Comparison of ENCODE assay signal across 18 cellular contexts in the genomic region with DNA sequence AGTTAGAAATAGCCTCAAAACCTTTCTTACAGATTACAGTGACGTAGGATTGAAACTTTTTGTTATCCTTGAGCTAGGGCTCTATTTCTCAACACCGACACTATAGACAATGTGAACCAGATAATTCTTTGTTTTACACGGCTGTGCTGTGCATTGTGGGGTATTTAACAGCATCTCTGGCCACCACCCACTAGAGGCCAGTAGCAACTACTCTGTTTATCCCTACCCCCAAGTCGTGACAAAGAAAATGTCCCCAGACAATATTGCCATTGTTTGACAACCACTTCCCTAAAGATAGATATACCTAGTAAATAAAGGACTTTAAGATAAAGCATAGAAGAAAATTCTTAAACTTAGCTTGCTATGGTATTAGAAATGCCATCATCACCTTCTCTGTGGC.
DNase-seq lines count a peak whose midpoint lies in the region; ATAC-seq, FAIRE-seq and TF ChIP-seq lines count a peak whose summit lies in the region.
"Had no signal": no experiment of that assay in that cellular context is flagged by ENCODE, and none has a peak within 500 bp of the region (broad histone marks: within the 10 kb centered on the region; RNA-seq: fewer than 3 reads in every experiment).

No MANE protein-coding gene starts in this region.

- H3K4me1 ChIP-seq in K562 (replicated peaks in 1 of 2; ENCODE audit: control insufficient read depth in 2 of 2, insufficient read depth in 2 of 2, low read length in 2 of 2) (peaks cover 0 to 10% of the 10 kb centered on the region in 2 experiments; a peak in 1 of 5 replicates), SJCRH30 (no peaks in the 10 kb centered on the region)
- H3K4me1 ChIP-seq: right atrium auricular region had no signal

- no peaks in the 10 kb centered on the region for H3K9me1 ChIP-seq in K562 (ENCODE audit: control insufficient read depth, insufficient read depth, low read length)

- BruUV-seq in K562 (replicated peaks; lab: Mats Ljungman, UMichigan) = no TSS peak

- peak in 1 of 2 experiments; percentile 42; a peak in 2 of 4 replicates for TF ChIP-seq RAD21 in K562 (CRISPR knock-in tag; conservative IDR thresholded peaks at IDR 0.05 in 1 of 2, IDR thresholded peaks at IDR 0.05 in 1 of 2)

- H4K20me1 ChIP-seq in K562 (replicated peaks; ENCODE audit: control insufficient read depth, insufficient read depth, low read length) = no peaks in the 10 kb centered on the region

- no peak for FAIRE-seq in K562 (lab: Jason Lieb, UNC)
- FAIRE-seq: GM19239 had no signal

- TF ChIP-seq CTCF in K562 (IDR thresholded peaks at IDR 0.05 in 2 of 3, conservative IDR thresholded peaks at IDR 0.05 in 1 of 3; ENCODE audit: insufficient read depth in 2 of 3, low read depth in 1 of 3, low read length in 3 of 3) = peak in 2 of 3 experiments; percentile 22 to 27; a peak in 3 of 6 replicates

- POLR2A ChIA-PET in K562 (lab: Yijun Ruan, JAX) = no interaction called here

- H3K9ac ChIP-seq in K562 (ENCODE audit: insufficient read depth in 1 of 2, low read depth in 2 of 2, low read length in 2 of 2) = no peak overlapping the region

- ATAC-seq in GM18498 (IDR thresholded peaks at IDR 0.05; ENCODE audit: unreplicated experiment) = peak; percentile 61
- ATAC-seq in GM21619 (IDR thresholded peaks at IDR 0.05; ENCODE audit: unreplicated experiment) = peak; percentile 51
- peak; percentile 65 for ATAC-seq in HG02970 (IDR thresholded peaks at IDR 0.05; ENCODE audit: low FRiP score, unreplicated experiment)
- peak; percentile 80 for ATAC-seq in K562
- ATAC-seq: left cardiac atrium had no signal

- no peak overlapping the region for H3K4me3 ChIP-seq in K562
- no peak overlapping the region for H3K4me3 ChIP-seq in SJCRH30
- H3K4me3 ChIP-seq: right atrium auricular region had no signal

- WGBS in K562 (ENCODE audit: insufficient coverage, low coverage, missing lambda C conversion rate) = 44% methylated on average over 4 of the region's 4 CpGs

- H3K4me2 ChIP-seq in K562 (ENCODE audit: insufficient read depth, low read length) = no peak overlapping the region

- no peaks in the 10 kb centered on the region for H3K36me3 ChIP-seq in K562 (ENCODE audit: control insufficient read depth, insufficient read depth, low read length)
- no peaks in the 10 kb centered on the region for H3K36me3 ChIP-seq in SJCRH30
- H3K36me3 ChIP-seq: neutrophil, right atrium auricular region had no signal

- TF ChIP-seq POLR2A in K562 (conservative IDR thresholded peaks at IDR 0.05) = no peak

- CTCF ChIA-PET in K562 (lab: Yijun Ruan, JAX; ENCODE audit: low intra/inter-chr PET ratio) = no interaction called here

- H3K27me3 ChIP-seq in K562 (ENCODE audit: control insufficient read depth in 2 of 2, insufficient read depth in 2 of 2, low read length in 2 of 2) (no peaks in the 10 kb centered on the region), SJCRH30 (no peaks in the 10 kb centered on the region)
- H3K27me3 ChIP-seq: neutrophil, right atrium auricular region had no signal

- peak overlapping the region; percentile 70 for H2AFZ ChIP-seq in K562 (ENCODE audit: low read depth, low read length)

- in situ Hi-C loops in K562 (cut with MboI) = no loop called here

- H3K27ac ChIP-seq in K562 (ENCODE audit: extremely low read depth, low read depth, low read length) (no peak overlapping the region), SJCRH30 (no peak overlapping the region)
- H3K27ac ChIP-seq: neutrophil, right atrium auricular region had no signal

- no peak for TF ChIP-seq EP300 in K562 (IDR thresholded peaks at IDR 0.05; ENCODE audit: low read length)

- H3K9me3 ChIP-seq in K562 (replicated peaks; ENCODE audit: control insufficient read depth, insufficient read depth, low read depth, low read length) (no peaks in the 10 kb centered on the region), SJCRH30 (replicated peaks) (no peaks in the 10 kb centered on the region)
- H3K9me3 ChIP-seq: neutrophil, right atrium auricular region had no signal

- DNase-seq in K562 (ENCODE audit: extremely low read depth in 1 of 4, low spot score in 3 of 4) (peak in 3 of 4 experiments; percentile 9 to 27 (median 11)), NCI-H1105 treated with DMSO at 0.1 percent for 48 hours (lab: John Stamatoyannopoulos, UW) (no peak), SJCRH30 (no peak), EL (no peak), GDM1 (lab: John Stamatoyannopoulos, UW) (no peak)
- DNase-seq: activated CD4-positive, CD25-positive, alpha-beta regulatory T cell treated with anti-CD3 and anti-CD28 coated beads, Interleukin-2, amount 50 U/mL, for 72 hours; activated gamma-delta T cell; Kasumi-1; left cardiac atrium; NCI-H146; NCI-H226; NK-92 treated with Interleukin-12 subunit alpha and Interleukin-12 subunit beta, amount 100 ng/mL, for 24 hours had no signal

- H3K79me2 ChIP-seq in K562 (ENCODE audit: control insufficient read depth, insufficient read depth, low read length) = no peaks in the 10 kb centered on the region

- intact Hi-C loops in K562 (cut with micrococcal nuclease) = no loop called here

TF ChIP-seq in K562, 482 proteins besides CTCF, POLR2A, EP300 and RAD21:
- peak; percentile 55 for TF ChIP-seq BRD9 (IDR thresholded peaks at IDR 0.05; ENCODE audit: low read depth, partially characterized antibody)
- no peak for TF ChIP-seq ZNF57 (CRISPR knock-in tag; IDR thresholded peaks at IDR 0.05)
- TF ChIP-seq, protein P1, sequence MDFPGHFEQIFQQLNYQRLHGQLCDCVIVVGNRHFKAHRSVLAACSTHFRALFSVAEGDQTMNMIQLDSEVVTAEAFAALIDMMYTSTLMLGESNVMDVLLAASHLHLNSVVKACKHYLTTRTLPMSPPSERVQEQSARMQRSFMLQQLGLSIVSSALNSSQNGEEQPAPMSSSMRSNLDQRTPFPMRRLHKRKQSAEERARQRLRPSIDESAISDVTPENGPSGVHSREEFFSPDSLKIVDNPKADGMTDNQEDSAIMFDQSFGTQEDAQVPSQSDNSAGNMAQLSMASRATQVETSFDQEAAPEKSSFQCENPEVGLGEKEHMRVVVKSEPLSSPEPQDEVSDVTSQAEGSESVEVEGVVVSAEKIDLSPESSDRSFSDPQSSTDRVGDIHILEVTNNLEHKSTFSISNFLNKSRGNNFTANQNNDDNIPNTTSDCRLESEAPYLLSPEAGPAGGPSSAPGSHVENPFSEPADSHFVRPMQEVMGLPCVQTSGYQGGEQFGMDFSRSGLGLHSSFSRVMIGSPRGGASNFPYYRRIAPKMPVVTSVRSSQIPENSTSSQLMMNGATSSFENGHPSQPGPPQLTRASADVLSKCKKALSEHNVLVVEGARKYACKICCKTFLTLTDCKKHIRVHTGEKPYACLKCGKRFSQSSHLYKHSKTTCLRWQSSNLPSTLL (IDR thresholded peaks at IDR 0.05) = no peak
- peak; percentile 47 for TF ChIP-seq RBM25 (IDR thresholded peaks at IDR 0.05; ENCODE audit: low read depth, low read length, severe bottlenecking)
- no peak for TF ChIP-seq NR4A1 (CRISPR knock-in tag; IDR thresholded peaks at IDR 0.05)
- TF ChIP-seq NR4A1 (tag; IDR thresholded peaks at IDR 0.05) = no peak
- TF ChIP-seq POLR3G (IDR thresholded peaks at IDR 0.05; ENCODE audit: extremely low read depth, insufficient read length, insufficient replicate concordance) = no peak
- TF ChIP-seq NUFIP1 (IDR thresholded peaks at IDR 0.05; ENCODE audit: partially characterized antibody) = no peak
- TF ChIP-seq ZNF384 (IDR thresholded peaks at IDR 0.05; ENCODE audit: low read depth, low read length) = no peak
- TF ChIP-seq TEAD4 (IDR thresholded peaks at IDR 0.05; ENCODE audit: low read length) = no peak
- TF ChIP-seq TEAD4 (CRISPR knock-in tag; IDR thresholded peaks at IDR 0.05; ENCODE audit: borderline replicate concordance) = no peak
- peak; percentile 38; the same call in 1 of the 2 replicates for TF ChIP-seq SOX6 (IDR thresholded peaks at IDR 0.05)
- TF ChIP-seq RFX1 (IDR thresholded peaks at IDR 0.05) = no peak
- 0 out of 4 replicates have a peak, but pooled peaks of 1 of the 2 experiments have one; percentile 23 for TF ChIP-seq KDM1A (IDR thresholded peaks at IDR 0.05)
TF ChIP-seq in K562: peak in this region for 4.

Comparison
In these comparisons a context has a peak if more than half of its experiments do, and no peak if none do; other contexts are left out.
1. DNase-seq: peak in K562 (3 of 4); none in NCI-H1105 treated with DMSO at 0.1 percent for 48 hours (single experiment), SJCRH30 (0 of 2), EL (single experiment) and GDM1 (single experiment).
2. Peak in every context shown above with its lines, with median percentiles within 50 percentile points of each other: ATAC-seq.